In genomic region chr12:92810370-92810769, GRCh38 we compare ENCODE assay signal across 19 cellular contexts.
DNase-seq lines count a peak whose midpoint lies in the region; ATAC-seq and TF ChIP-seq lines count a peak whose summit lies in the region.
"Had no signal": no experiment of that assay in that cellular context is flagged by ENCODE, and none has a peak within 500 bp of the region (broad histone marks: within the 10 kb centered on the region; RNA-seq: fewer than 3 reads in every experiment).

No MANE protein-coding gene starts in this region.

- H3K27ac ChIP-seq in WERI-Rb-1, result no peak overlapping the region
- H3K27ac ChIP-seq: adrenal gland, C4-2B, gastrocnemius medialis, SJSA1, thyroid gland had no signal

- peaks cover 13% of the 10 kb centered on the region for H3K4me1 Mint-ChIP-seq in stimulated activated memory B cell treated with anti-CD40 and anti-IgM and Interleukin-4, amounts not matched to agents 10 μg/mL and 1 μg/mL and 100 μg/mL, for 72 hours

- no peaks in the 10 kb centered on the region for H3K27me3 Mint-ChIP-seq in stimulated activated memory B cell treated with anti-CD40 and anti-IgM and Interleukin-4, amounts not matched to agents 10 μg/mL and 1 μg/mL and 100 μg/mL, for 72 hours

- peaks cover 66% of the 10 kb centered on the region for H3K36me3 Mint-ChIP-seq in stimulated activated memory B cell treated with anti-CD40 and anti-IgM and Interleukin-4, amounts not matched to agents 10 μg/mL and 1 μg/mL and 100 μg/mL, for 72 hours

- H3K4me3 Mint-ChIP-seq in stimulated activated memory B cell treated with anti-CD40 and anti-IgM and Interleukin-4, amounts not matched to agents 10 μg/mL and 1 μg/mL and 100 μg/mL, for 72 hours, result no peak overlapping the region
- H3K4me3 Mint-ChIP-seq: activated T-helper 1 cell treated with anti-CD3 and anti-CD28 coated beads, Interleukin-12 subunit alpha, Interleukin-12 subunit beta, Interleukin-2, Interleukin-4 antibody, amounts not matched to agents 30 ng/mL and 10 ng/mL and 1 ng/mL, durations not matched to agents 14 hours and 24 hours and 36 hours had no signal

- DNase-seq in foreskin melanocyte, result no peak
- no peak for DNase-seq in WERI-Rb-1
- no peak for DNase-seq in ACHN
- DNase-seq: activated CD4-positive, alpha-beta T cell treated with anti-CD3 and anti-CD28 coated beads, Interleukin-2, amount 50 U/mL, for 48 hours; adrenal gland; gastrocnemius medialis; NCI-H1048; NCI-H345; retina; stimulated activated CD4-positive, alpha-beta T cell treated with anti-CD3 and anti-CD28 coated beads, Interleukin-2, amount 100 ng/mL, for 24 hours; stimulated activated CD8-positive, alpha-beta memory T cell treated with anti-CD3 and anti-CD28 coated beads, Interleukin-4, amount 100 ng/mL, for 48 hours; thyroid gland had no signal

- no peaks in the 10 kb centered on the region for H3K9me3 Mint-ChIP-seq in stimulated activated memory B cell treated with anti-CD40 and anti-IgM and Interleukin-4, amounts not matched to agents 10 μg/mL and 1 μg/mL and 100 μg/mL, for 72 hours

- in situ Hi-C loops in ACHN (cut with HindIII; ENCODE audit: low pct_ligation_motif_present, low pct_unique_long_range_greater_than_20kb, low sequenced_read_pairs), result no loop called here

- peaks cover 16% of the 10 kb centered on the region for H3K36me3 ChIP-seq in WERI-Rb-1
- H3K36me3 ChIP-seq: thyroid gland had no signal

- H3K9me3 ChIP-seq in WERI-Rb-1 (ENCODE audit: severe bottlenecking), result no peaks in the 10 kb centered on the region
- H3K9me3 ChIP-seq: adrenal gland, gastrocnemius medialis, SJSA1, thyroid gland had no signal

- ATAC-seq in GM18867 (IDR thresholded peaks at IDR 0.05; ENCODE audit: unreplicated experiment) (peak; percentile 76), GM21576 (IDR thresholded peaks at IDR 0.05; ENCODE audit: unreplicated experiment) (peak; percentile 68), HG03108 (IDR thresholded peaks at IDR 0.05; ENCODE audit: unreplicated experiment) (peak; percentile 88)
- no peak for ATAC-seq in stimulated activated memory B cell treated with anti-CD40 and anti-IgM and Interleukin-4, amounts not matched to agents 10 μg/mL and 1 μg/mL and 100 μg/mL, for 72 hours
- ATAC-seq: gastrocnemius medialis had no signal

- TF ChIP-seq CTCF in WERI-Rb-1 (IDR thresholded peaks at IDR 0.05; ENCODE audit: low read depth, low read length), result no peak

- no peaks in the 10 kb centered on the region for H3K27me3 ChIP-seq in WERI-Rb-1 (ENCODE audit: insufficient read depth, low read depth, severe bottlenecking)
- H3K27me3 ChIP-seq: adrenal gland, gastrocnemius medialis, SJSA1, thyroid gland had no signal

- H3K4me3 ChIP-seq in WERI-Rb-1 (ENCODE audit: low read depth, low read length), result no peak overlapping the region
- H3K4me3 ChIP-seq: adrenal gland, gastrocnemius medialis, SJSA1, thyroid gland had no signal

- H3K27ac Mint-ChIP-seq in stimulated activated memory B cell treated with anti-CD40 and anti-IgM and Interleukin-4, amounts not matched to agents 10 μg/mL and 1 μg/mL and 100 μg/mL, for 72 hours, result peak overlapping the region; percentile 38
- H3K27ac Mint-ChIP-seq: activated T-helper 1 cell treated with anti-CD3 and anti-CD28 coated beads, Interleukin-12 subunit alpha, Interleukin-12 subunit beta, Interleukin-2, Interleukin-4 antibody, amounts not matched to agents 30 ng/mL and 10 ng/mL and 1 ng/mL, durations not matched to agents 14 hours and 24 hours and 36 hours had no signal
